ENCODE assay signal across 8 cellular contexts in genomic region chr13:97226788-97227627, GRCh38. TPM values are rescaled to one million over a fixed set of nuclear protein-coding genes. Genes with fewer than 3 reads are reported as not detected.
A peak's percentile ranks its signal among the peaks of the same experiment; 100 is the strongest.
DNase-seq lines count a peak whose midpoint lies in the region; ATAC-seq and TF ChIP-seq lines count a peak whose summit lies in the region.

No MANE protein-coding gene starts in this region.

- H3K9me3 ChIP-seq in AG04450 (ENCODE audit: control insufficient read depth, insufficient read depth, low read length): no peaks in the 10 kb centered on the region
- H3K9me3 ChIP-seq in effector memory CD4-positive, alpha-beta T cell (ENCODE audit: control insufficient read depth, low read length): no peaks in the 10 kb centered on the region

- peaks cover 26% of the 10 kb centered on the region for H3K4me1 ChIP-seq in effector memory CD4-positive, alpha-beta T cell (ENCODE audit: control insufficient read depth, insufficient read depth, low read length, poor library complexity, severe bottlenecking)

- CTCF ChIA-PET in AG04450 (lab: Charles Lee): interaction anchor here (0.7 to 7.3 kb wide), 5 partner anchors 14 to 260 kb away, joined by 3 to 92 read pairs (median 5); no protein-coding TSS in a partner anchor

- POLR2A ChIA-PET in AG04450 (lab: Yijun Ruan, JAX): interaction anchor here (0.7 to 1.0 kb wide), 2 partner anchors 85 to 131 kb away, joined by 4 read pairs; no protein-coding TSS in a partner anchor

- peak overlapping the region; percentile 33 for H3K4me3 ChIP-seq in AG04450 (ENCODE audit: low read depth, low read length)
- H3K4me3 ChIP-seq in effector memory CD4-positive, alpha-beta T cell (ENCODE audit: insufficient read depth, low read depth, low read length, poor library complexity, severe bottlenecking): peak overlapping the region; percentile 32

- no peak for TF ChIP-seq CTCF in AG04450 (IDR thresholded peaks at IDR 0.05; ENCODE audit: low read depth, low read length)

- peak; percentile 60 for ATAC-seq in GM18909 (IDR thresholded peaks at IDR 0.05; ENCODE audit: poor library complexity, unreplicated experiment)
- peak; percentile 50 for ATAC-seq in HG03097 (IDR thresholded peaks at IDR 0.05; ENCODE audit: low FRiP score, unreplicated experiment)

- H3K36me3 ChIP-seq in effector memory CD4-positive, alpha-beta T cell (ENCODE audit: control insufficient read depth, insufficient read depth, low read length): no peaks in the 10 kb centered on the region

- DNase-seq in AG04450 (ENCODE audit: low read depth, low spot score): no peak
- DNase-seq in T-helper 22 cell (ENCODE audit: low read depth): peak; percentile 58
- peak; percentile 41 to 51 (median 47) for DNase-seq in effector memory CD4-positive, alpha-beta T cell
- peak; percentile 47 for DNase-seq in pons (ENCODE audit: low spot score)
- no peak for DNase-seq in NCI-H187 (lab: John Stamatoyannopoulos, UW)
- no peak for DNase-seq in 8988T

- no peaks in the 10 kb centered on the region for H3K27me3 ChIP-seq in AG04450 (ENCODE audit: control insufficient read depth, insufficient read depth, low read length)
- H3K27me3 ChIP-seq in effector memory CD4-positive, alpha-beta T cell (replicated peaks; ENCODE audit: control insufficient read depth, insufficient read depth, low read length, poor library complexity, severe bottlenecking): no peaks in the 10 kb centered on the region

- H3K27ac ChIP-seq in AG04450 (ENCODE audit: low read depth, low read length): no peak overlapping the region
- peak overlapping the region; percentile 82 for H3K27ac ChIP-seq in effector memory CD4-positive, alpha-beta T cell (ENCODE audit: insufficient read depth, low read length, poor library complexity, severe bottlenecking)

RNA-seq across cellular contexts. Expression of gene MBNL2, which starts 4.9 kb away (rescaled TPM):
- polyA plus RNA-seq in AG04450 (2011; rRNA removed): 42.4 and 44.0 TPM in 2 replicates
- 83.4 and 103 TPM in 2 replicates for polyA minus RNA-seq in AG04450 (2011; rRNA and poly(A)+ RNA removed)

Comparison
In these comparisons a context has a peak if more than half of its experiments do, and no peak if none do; other contexts are left out.
1. DNase-seq: peak in T-helper 22 cell (single experiment), effector memory CD4-positive, alpha-beta T cell (3 of 3) and pons (single experiment); none in AG04450 (single experiment), NCI-H187 (0 of 2) and 8988T (single experiment).